Comparison of ENCODE assay signal across 18 cellular contexts in the genomic region with DNA sequence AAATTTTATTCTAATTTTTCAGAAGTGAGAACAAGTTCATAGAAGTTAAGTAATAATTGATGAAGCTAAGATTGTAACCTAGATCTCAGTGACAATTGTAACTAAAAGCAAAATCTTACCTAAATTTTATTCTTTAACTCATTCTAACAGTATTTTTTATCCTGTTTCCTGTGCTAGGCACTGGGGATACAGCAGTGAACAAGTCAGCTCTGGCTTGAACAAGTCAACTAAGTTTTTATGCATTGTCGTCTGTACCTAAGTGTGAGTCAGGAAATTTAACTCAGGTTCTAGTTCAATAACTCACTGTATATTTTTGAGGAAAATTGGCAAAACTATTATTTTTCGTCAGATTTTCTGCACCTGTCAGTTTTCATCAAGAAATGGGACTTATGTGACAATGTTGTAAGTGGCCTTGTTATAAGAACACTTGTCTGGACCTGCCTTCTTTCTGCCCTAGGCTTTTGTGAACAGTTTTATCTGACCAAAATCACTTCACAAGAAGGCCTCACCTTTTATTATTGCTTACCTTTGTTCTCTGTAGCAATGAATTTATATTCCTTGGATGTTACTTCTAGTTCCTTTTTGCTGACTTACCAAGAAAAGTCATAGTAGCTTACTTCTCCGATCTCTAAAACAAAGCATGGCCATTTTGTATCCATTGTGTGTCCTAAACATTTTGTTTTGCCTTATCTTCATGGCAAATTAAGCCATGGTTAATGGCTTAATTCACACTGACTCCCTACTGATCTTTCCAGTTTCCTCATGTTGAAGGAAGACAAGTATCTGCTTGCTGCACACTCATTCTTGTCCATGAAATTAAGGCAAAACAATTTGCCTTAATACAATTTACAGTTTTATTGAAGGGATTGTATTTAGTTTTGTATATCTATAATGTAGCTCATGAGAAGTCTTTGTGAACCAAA. TPM values are rescaled to one million over a fixed set of nuclear protein-coding genes. Genes with fewer than 3 reads are reported as not detected.
DNase-seq lines count a peak whose midpoint lies in the region; ATAC-seq, FAIRE-seq and TF ChIP-seq lines count a peak whose summit lies in the region.
"Had no signal": no experiment of that assay in that cellular context is flagged by ENCODE, and none has a peak within 500 bp of the region (broad histone marks: within the 10 kb centered on the region; RNA-seq: fewer than 3 reads in every experiment).

No MANE protein-coding gene starts in this region.

- peaks cover 6% of the 10 kb centered on the region for H3K36me3 Mint-ChIP-seq in activated naive CD8-positive, alpha-beta T cell
- peaks cover 6% of the 10 kb centered on the region for H3K36me3 Mint-ChIP-seq in activated naive CD8-positive, alpha-beta T cell treated with anti-CD3 and anti-CD28 coated beads for 36 hours
- H3K36me3 Mint-ChIP-seq in WTC11 = no peaks in the 10 kb centered on the region
- H3K36me3 Mint-ChIP-seq: activated naive CD8-positive, alpha-beta T cell treated with anti-CD3 and anti-CD28 coated beads, Interleukin-2, amount 10 ng/mL, durations not matched to agents 7 days and 5 days had no signal

- no peaks in the 10 kb centered on the region for H3K9me3 ChIP-seq in kidney (ENCODE audit: control insufficient read depth in 1 of 2, low read length in 2 of 2)
- H3K9me3 ChIP-seq: left ventricle myocardium inferior, psoas muscle had no signal

- no peak overlapping the region for H3K9ac ChIP-seq in kidney (ENCODE audit: low read length in 2 of 2)

- H3K27ac Mint-ChIP-seq in activated naive CD8-positive, alpha-beta T cell = no peak overlapping the region
- no peak overlapping the region for H3K27ac Mint-ChIP-seq in activated naive CD8-positive, alpha-beta T cell treated with anti-CD3 and anti-CD28 coated beads for 36 hours
- peak overlapping the region; percentile 94 for H3K27ac Mint-ChIP-seq in WTC11
- H3K27ac Mint-ChIP-seq: activated naive CD8-positive, alpha-beta T cell treated with anti-CD3 and anti-CD28 coated beads, Interleukin-2, amount 10 ng/mL, durations not matched to agents 7 days and 5 days; CD8-positive, alpha-beta T cell had no signal

- TF ChIP-seq CTCF in WTC11 (IDR thresholded peaks at IDR 0.05) (no peak), kidney (IDR thresholded peaks at IDR 0.05; ENCODE audit: borderline replicate concordance, extremely low read depth, insufficient read depth) (no peak)

- peak overlapping the region; percentile 60 for H3K4me3 Mint-ChIP-seq in activated naive CD8-positive, alpha-beta T cell
- no peak overlapping the region for H3K4me3 Mint-ChIP-seq in activated naive CD8-positive, alpha-beta T cell treated with anti-CD3 and anti-CD28 coated beads for 36 hours
- H3K4me3 Mint-ChIP-seq in WTC11 = peak overlapping the region; percentile 92
- H3K4me3 Mint-ChIP-seq: activated naive CD8-positive, alpha-beta T cell treated with anti-CD3 and anti-CD28 coated beads, Interleukin-2, amount 10 ng/mL, durations not matched to agents 7 days and 5 days; CD8-positive, alpha-beta T cell had no signal

- H3K9me3 Mint-ChIP-seq in activated naive CD8-positive, alpha-beta T cell (ENCODE audit: low read depth) = no peaks in the 10 kb centered on the region
- no peaks in the 10 kb centered on the region for H3K9me3 Mint-ChIP-seq in activated naive CD8-positive, alpha-beta T cell treated with anti-CD3 and anti-CD28 coated beads for 36 hours
- no peaks in the 10 kb centered on the region for H3K9me3 Mint-ChIP-seq in WTC11
- H3K9me3 Mint-ChIP-seq: activated naive CD8-positive, alpha-beta T cell treated with anti-CD3 and anti-CD28 coated beads, Interleukin-2, amount 10 ng/mL, durations not matched to agents 7 days and 5 days; CD8-positive, alpha-beta T cell had no signal

- POLR2A ChIA-PET in WTC11 (lab: Charles Lee) = no interaction called here

- H3K27ac ChIP-seq in kidney (ENCODE audit: low read depth in 2 of 2, low read length in 2 of 2) = no peak overlapping the region
- H3K27ac ChIP-seq: left ventricle myocardium inferior, psoas muscle had no signal

- intact Hi-C loops in kidney (cut with DNase I) = no loop called here

- no peak for DNase-seq in activated naive CD8-positive, alpha-beta T cell treated with anti-CD3 and anti-CD28 coated beads for 36 hours
- no peak for DNase-seq in WTC11 (ENCODE audit: low spot score)
- no peak for DNase-seq in kidney
- DNase-seq in NCI-H2196 (lab: John Stamatoyannopoulos, UW; ENCODE audit: unreplicated experiment) = no peak
- no peak for DNase-seq in epidermal melanocyte (ENCODE audit: insufficient read length, low spot score)
- no peak for DNase-seq in GM19239 (ENCODE audit: insufficient read length, low spot score)
- DNase-seq in COR-L47 (lab: John Stamatoyannopoulos, UW) = no peak
- DNase-seq: activated CD4-positive, CD25-positive, alpha-beta regulatory T cell treated with anti-CD3 and anti-CD28 coated beads, Interleukin-2, amount 50 U/mL, for 72 hours; activated naive CD8-positive, alpha-beta T cell treated with anti-CD3 and anti-CD28 coated beads, Interleukin-2, amount 10 ng/mL, durations not matched to agents 7 days and 5 days; CD8-positive, alpha-beta T cell; hypothalamus; left ventricle myocardium inferior; NCI-H1436; psoas muscle; SHP77 treated with DMSO at 0.1 percent for 48 hours; stimulated activated naive CD8-positive, alpha-beta T cell treated with anti-CD3 and anti-CD28 coated beads, Interleukin-15, Interleukin-2, amounts not matched to agents 100 U/mL and 50 U/mL, for 24 hours; T-helper 2 cell had no signal

- H3K4me1 Mint-ChIP-seq in activated naive CD8-positive, alpha-beta T cell (ENCODE audit: low read depth) = peaks cover 47% of the 10 kb centered on the region
- peaks cover 38% of the 10 kb centered on the region for H3K4me1 Mint-ChIP-seq in activated naive CD8-positive, alpha-beta T cell treated with anti-CD3 and anti-CD28 coated beads for 36 hours
- H3K4me1 Mint-ChIP-seq in WTC11 = peaks cover 41% of the 10 kb centered on the region

- H3K36me3 ChIP-seq in kidney (ENCODE audit: control insufficient read depth in 1 of 2, insufficient read depth in 2 of 2, low read length in 2 of 2) = peaks cover 0 to 2% of the 10 kb centered on the region in 2 donors
- H3K36me3 ChIP-seq: left ventricle myocardium inferior had no signal

- peaks cover 7 to 15% of the 10 kb centered on the region in 2 donors for H3K4me1 ChIP-seq in kidney (ENCODE audit: control insufficient read depth in 1 of 2, insufficient read depth in 1 of 2, low read depth in 1 of 2, low read length in 2 of 2)

- ATAC-seq in WTC11 = no peak
- ATAC-seq: CD8-positive, alpha-beta T cell; psoas muscle; stimulated activated naive CD8-positive, alpha-beta T cell treated with anti-CD3 and anti-CD28 coated beads, Interleukin-15, Interleukin-2, amounts not matched to agents 100 U/mL and 50 U/mL, for 24 hours had no signal

- no peaks in the 10 kb centered on the region for H3K27me3 Mint-ChIP-seq in activated naive CD8-positive, alpha-beta T cell
- no peaks in the 10 kb centered on the region for H3K27me3 Mint-ChIP-seq in activated naive CD8-positive, alpha-beta T cell treated with anti-CD3 and anti-CD28 coated beads for 36 hours
- no peaks in the 10 kb centered on the region; the same call in 1 of the 2 replicates for H3K27me3 Mint-ChIP-seq in WTC11 (ENCODE audit: low read depth)
- H3K27me3 Mint-ChIP-seq: activated naive CD8-positive, alpha-beta T cell treated with anti-CD3 and anti-CD28 coated beads, Interleukin-2, amount 10 ng/mL, durations not matched to agents 7 days and 5 days had no signal

- peak overlapping the region; percentile 1 to 8 for H3K4me3 ChIP-seq in kidney (ENCODE audit: low read length in 2 of 2)
- H3K4me3 ChIP-seq: left ventricle myocardium inferior, psoas muscle had no signal

- FAIRE-seq in kidney (lab: Jason Lieb, UNC) (no peak), GM19239 (lab: Jason Lieb, UNC) (no peak)

- CTCF ChIA-PET in WTC11 (lab: Charles Lee) = no interaction called here

TF ChIP-seq in WTC11, 78 proteins besides CTCF, POLR2A, EP300 and RAD21:
- no peak for TF ChIP-seq TEAD4 (CRISPR knock-in tag; IDR thresholded peaks at IDR 0.05)
- no peak for TF ChIP-seq RELA (CRISPR knock-in tag; IDR thresholded peaks at IDR 0.05; ENCODE audit: borderline replicate concordance)
- no peak for TF ChIP-seq ETV6 (CRISPR knock-in tag; IDR thresholded peaks at IDR 0.05)
- no peak for TF ChIP-seq ZNF219 (CRISPR knock-in tag; IDR thresholded peaks at IDR 0.05; ENCODE audit: borderline replicate concordance)

RNA-seq across cellular contexts. Expression of gene TMTC3, which starts 2.7 kb away (rescaled TPM):
- total RNA-seq in activated naive CD8-positive, alpha-beta T cell treated with anti-CD3 and anti-CD28 coated beads for 36 hours = 1 to 10 TPM; 4.7 to 4.9 TPM
- total RNA-seq in WTC11 (2021) (36.9 to 39.8 TPM (median 38.8 TPM) in 3 replicates), kidney (23.5 TPM)
- 5.1 TPM for polyA plus RNA-seq in kidney (ENCODE audit: insufficient read depth, low read depth, low replicate concordance)

RNA-seq across cellular contexts. Expression of gene CEP290, which starts 2.9 kb away (rescaled TPM):
- 10 to 100 TPM; 13.3 TPM for total RNA-seq in activated naive CD8-positive, alpha-beta T cell treated with anti-CD3 and anti-CD28 coated beads for 36 hours
- 9.6 to 12.3 TPM (median 10.7 TPM) in 3 replicates for total RNA-seq in WTC11 (2021)
- 18.2 TPM for total RNA-seq in kidney
- 5.1 TPM for polyA plus RNA-seq in kidney (ENCODE audit: insufficient read depth, low read depth, low replicate concordance)
